11 cellular contexts compared by ENCODE assay signal in the genomic region with DNA sequence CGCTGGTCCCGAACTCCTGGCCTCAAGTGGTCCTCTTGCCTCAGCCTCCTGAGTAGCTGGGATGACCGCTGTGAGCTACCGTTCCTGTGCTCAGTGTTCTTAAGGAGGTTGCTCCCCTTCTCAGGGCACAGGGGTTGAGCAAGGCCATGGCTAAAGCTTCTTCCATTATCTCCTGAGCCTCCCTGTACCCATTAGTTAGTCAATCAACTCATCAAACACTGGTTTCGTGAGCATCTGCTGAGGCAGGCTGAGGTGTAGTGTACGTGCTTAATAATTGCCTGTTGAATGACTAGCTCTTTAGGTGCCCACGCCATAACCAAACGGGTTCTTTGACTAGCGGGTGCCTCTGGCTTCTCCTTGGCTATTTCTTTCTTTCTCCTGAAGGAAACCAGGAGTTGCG. TPM values are rescaled to one million over a fixed set of nuclear protein-coding genes. Genes with fewer than 3 reads are reported as not detected.
DNase-seq lines count a peak whose midpoint lies in the region; ATAC-seq and TF ChIP-seq lines count a peak whose summit lies in the region.
"Had no signal": no experiment of that assay in that cellular context is flagged by ENCODE, and none has a peak within 500 bp of the region (broad histone marks: within the 10 kb centered on the region; RNA-seq: fewer than 3 reads in every experiment).

No MANE protein-coding gene starts in this region.

- H3K4me3 ChIP-seq in BLaER1 = peak overlapping the region; percentile 16; the same call in 1 of the 2 replicates
- no peak overlapping the region for H3K4me3 ChIP-seq in RWPE2 (ENCODE audit: severe bottlenecking)
- no peak overlapping the region for H3K4me3 ChIP-seq in fibroblast of the aortic adventitia (ENCODE audit: low read depth, low read length)
- H3K4me3 ChIP-seq in psoas muscle = no peak overlapping the region

- TF ChIP-seq CTCF in RWPE2 (IDR thresholded peaks at IDR 0.05; ENCODE audit: poor library complexity, severe bottlenecking) (no peak), fibroblast of the aortic adventitia (IDR thresholded peaks at IDR 0.05; ENCODE audit: insufficient read depth, low read length) (no peak), psoas muscle (IDR thresholded peaks at IDR 0.05) (no peak), omental fat pad (IDR thresholded peaks at IDR 0.05) (no peak)

- no peaks in the 10 kb centered on the region for H4K20me1 ChIP-seq in BLaER1

- H3K9me3 ChIP-seq in BLaER1 = no peaks in the 10 kb centered on the region
- H3K9me3 ChIP-seq in RWPE2 (ENCODE audit: severe bottlenecking) = no peaks in the 10 kb centered on the region
- no peaks in the 10 kb centered on the region for H3K9me3 ChIP-seq in psoas muscle

- H3K4me1 ChIP-seq in BLaER1 = peaks cover 72% of the 10 kb centered on the region
- peaks cover 15% of the 10 kb centered on the region for H3K4me1 ChIP-seq in RWPE2 (ENCODE audit: insufficient read depth, poor library complexity, severe bottlenecking)
- H3K4me1 ChIP-seq in psoas muscle = peaks cover 42% of the 10 kb centered on the region

- H3K9ac ChIP-seq in BLaER1 = peak overlapping the region; percentile 34

- DNase-seq in RWPE2 (ENCODE audit: low spot score) = no peak
- DNase-seq in fibroblast of the aortic adventitia (ENCODE audit: low read depth) = peak; percentile 34
- DNase-seq in psoas muscle = peak in 1 of 2 donors; percentile 48
- DNase-seq in omental fat pad (ENCODE audit: low spot score) = no peak
- DNase-seq in activated CD4-positive, alpha-beta T cell treated with anti-CD3 and anti-CD28 coated beads, Interleukin-2, amount 50 U/mL, for 4 hours = no peak
- DNase-seq: activated CD8-positive, alpha-beta T cell treated with anti-CD3 and anti-CD28 coated beads for 36 hours; stimulated activated naive B cell treated with anti-CD40 and anti-IgM and Interleukin-4, amounts not matched to agents 10 μg/mL and 1 μg/mL and 100 μg/mL, for 72 hours had no signal

- WGBS in psoas muscle, 3 donors = 69 to 73% (median 69%) methylated on average over 10 of the region's 10 CpGs

- H3K36me3 ChIP-seq in BLaER1 (no peaks in the 10 kb centered on the region), RWPE2 (ENCODE audit: low read depth) (no peaks in the 10 kb centered on the region), psoas muscle (ENCODE audit: insufficient read depth in 1 of 2, low read depth in 1 of 2) (peaks cover 0 to 31% of the 10 kb centered on the region in 2 donors)

- H3K27me3 ChIP-seq in BLaER1 = no peaks in the 10 kb centered on the region
- H3K27me3 ChIP-seq in RWPE2 (ENCODE audit: insufficient read depth, poor library complexity, severe bottlenecking) = no peaks in the 10 kb centered on the region
- no peaks in the 10 kb centered on the region for H3K27me3 ChIP-seq in psoas muscle (ENCODE audit: insufficient read depth in 3 of 3, low read length in 2 of 3)

- H3K27ac ChIP-seq in BLaER1 (peak overlapping the region; percentile 77), RWPE2 (ENCODE audit: poor library complexity, severe bottlenecking) (peak overlapping the region; percentile 75), psoas muscle (peak overlapping the region; percentile 88)

- no peak for ATAC-seq in RWPE2 (ENCODE audit: low read depth)
- ATAC-seq in psoas muscle = peak in 2 of 4 donors; percentile 1 to 4
- no peak for ATAC-seq in GM21381 (IDR thresholded peaks at IDR 0.05; ENCODE audit: unreplicated experiment)
- no peak for ATAC-seq in GM18868 (IDR thresholded peaks at IDR 0.05; ENCODE audit: unreplicated experiment)
- no peak for ATAC-seq in omental fat pad (ENCODE audit: low FRiP score)

- intact Hi-C loops in psoas muscle (cut with DNase I) = loop anchor here in 1 of 2 donors (5.0 kb wide), 1 partner anchor 40 kb away; no protein-coding TSS in a partner anchor

- peak overlapping the region; percentile 81 for H3K4me2 ChIP-seq in BLaER1

RNA-seq across cellular contexts. Expression of a gene that starts 11.7 kb away (rescaled TPM):
- 0.65 and 0.90 TPM in 2 replicates for total RNA-seq in fibroblast of the aortic adventitia (ENCODE audit: low replicate concordance)
- 100 to 1,000 TPM; 245 to 291 (median 266) TPM for total RNA-seq in psoas muscle
- 100 to 1,000 TPM; 120 to 254 (median 151) TPM for polyA plus RNA-seq in psoas muscle
- 1 to 10 TPM in 3 of 4 donors, not detected in 1; 1.1 to 4.9 (median 2.6) TPM for total RNA-seq in omental fat pad
- total RNA-seq: CD4-positive, alpha-beta memory T cell had no signal
- polyA plus RNA-seq: CD4-positive, alpha-beta memory T cell had no signal

RNA-seq across cellular contexts. Expression of a gene that starts 24.0 kb away (rescaled TPM):
- 2,633 and 16,513 TPM in 2 replicates for total RNA-seq in fibroblast of the aortic adventitia (ENCODE audit: low replicate concordance)
- 10 to 100 TPM; 10.2 to 46.6 (median 18.7) TPM for total RNA-seq in psoas muscle
- 1 to 10 TPM; 2.3 to 5.4 (median 3.3) TPM for polyA plus RNA-seq in psoas muscle
- 10 to 100 TPM; 21.2 to 57.9 (median 43.6) TPM for total RNA-seq in omental fat pad
- polyA plus RNA-seq: CD4-positive, alpha-beta memory T cell had no signal

RNA-seq across cellular contexts. Expression of a gene that starts 27.0 kb away (rescaled TPM):
- 59.3 and 85.4 TPM in 2 replicates for total RNA-seq in fibroblast of the aortic adventitia (ENCODE audit: low replicate concordance)
- 10 to 100 TPM; 15.1 to 26.5 (median 18.4) TPM for total RNA-seq in psoas muscle
- polyA plus RNA-seq in psoas muscle = 10 to 100 TPM in 2 of 3 donors, 1 to 10 TPM in 1; 7.0 to 11.3 (median 11.0) TPM
- total RNA-seq in omental fat pad = 10 to 100 TPM; 16.6 to 38.0 (median 25.6) TPM

RNA-seq across cellular contexts. Expression of a gene that starts 47.5 kb away (rescaled TPM):
- total RNA-seq in fibroblast of the aortic adventitia (ENCODE audit: low replicate concordance) (1.6 and 5.1 TPM in 2 replicates), psoas muscle (1 to 10 TPM in 3 of 4 donors, under 1 TPM in 1; 0.55 to 2.7 (median 1.3) TPM), omental fat pad (under 1 TPM in 2 of 4 donors, not detected in 2; 0.12 to 0.44 TPM)
- 1 to 10 TPM in 1 of 3 donors, under 1 TPM in 2; 0.64 to 1.3 (median 0.98) TPM for polyA plus RNA-seq in psoas muscle

Comparison
In these comparisons a context has a peak if more than half of its experiments do, and no peak if none do; other contexts are left out.
1. RNA of a gene that starts 11.7 kb away (total RNA-seq): 245 to 291 TPM in psoas muscle; 1.1 to 4.9 TPM in omental fat pad and 0.65 to 0.90 TPM in fibroblast of the aortic adventitia; every median in the first group is over 10 times any median in the second.
2. RNA of a gene that starts 24.0 kb away (total RNA-seq): 2,633 to 16,513 TPM in fibroblast of the aortic adventitia; 21.2 to 57.9 TPM in omental fat pad and 10.2 to 46.6 TPM in psoas muscle; every median in the first group is over 10 times any median in the second.
3. Peak in every context shown above with its lines, with median percentiles within 50 percentile points of each other: H3K27ac ChIP-seq.